In genomic region chr3:152786977-152787681, GRCh38 we compare ENCODE assay signal across 18 cellular contexts. TPM values are rescaled to one million over a fixed set of nuclear protein-coding genes. Genes with fewer than 3 reads are reported as not detected.
DNase-seq lines count a peak whose midpoint lies in the region; ATAC-seq, FAIRE-seq and TF ChIP-seq lines count a peak whose summit lies in the region.
"Had no signal": no experiment of that assay in that cellular context is flagged by ENCODE, and none has a peak within 500 bp of the region (broad histone marks: within the 10 kb centered on the region; RNA-seq: fewer than 3 reads in every experiment).

No MANE protein-coding gene starts in this region.

- in situ Hi-C loops in K562 (cut with MboI) = no loop called here

- H3K27ac ChIP-seq in K562 (ENCODE audit: extremely low read depth, low read depth, low read length) = no peak overlapping the region
- H3K27ac ChIP-seq in mesendoderm (ENCODE audit: low read depth, low read length) = no peak overlapping the region
- H3K27ac ChIP-seq: GM23248, HL-60 had no signal

- H3K79me2 ChIP-seq in K562 (ENCODE audit: control insufficient read depth, insufficient read depth, low read length) = no peaks in the 10 kb centered on the region
- H3K79me2 ChIP-seq in mesendoderm (ENCODE audit: control insufficient read depth, insufficient read depth, low read length) = no peaks in the 10 kb centered on the region

- ATAC-seq in K562 (no peak), HG03175 (IDR thresholded peaks at IDR 0.05; ENCODE audit: unreplicated experiment) (no peak), HG03135 (IDR thresholded peaks at IDR 0.05; ENCODE audit: unreplicated experiment) (no peak)

- peak; percentile 35 to 55 for DNase-seq in Caco-2
- DNase-seq in NAMALWA (ENCODE audit: low spot score) = peak; percentile 17
- DNase-seq in K562 (ENCODE audit: extremely low read depth in 1 of 4, low spot score in 3 of 4) = peak in 1 of 4 experiments; percentile 34
- peak; percentile 45 for DNase-seq in mesendoderm
- no peak for DNase-seq in nephron progenitor cell
- DNase-seq: C1 segment of cervical spinal cord; CD4-positive, alpha-beta T cell; DMS153; GF-D8; GM23248; Karpas-422 had no signal

- H3K4me1 ChIP-seq in Caco-2 (peaks cover 29% of the 10 kb centered on the region), K562 (replicated peaks in 1 of 2; ENCODE audit: control insufficient read depth in 2 of 2, insufficient read depth in 2 of 2, low read length in 2 of 2) (0 out of 5 replicates have a peak, but pooled peaks cover 0 to 2% of the 10 kb centered on the region in 2 experiments), mesendoderm (ENCODE audit: control insufficient read depth, low read depth, low read length) (no peaks in the 10 kb centered on the region)

- H3K36me3 Mint-ChIP-seq in Caco-2 (ENCODE audit: insufficient read depth, unreplicated experiment) = no peaks in the 10 kb centered on the region
- H3K36me3 Mint-ChIP-seq in nephron progenitor cell (ENCODE audit: low read depth) = no peaks in the 10 kb centered on the region

- H3K56ac ChIP-seq in mesendoderm (ENCODE audit: low read length) = no peak overlapping the region

- H2BK120ac ChIP-seq in mesendoderm (ENCODE audit: low read depth, low read length) = no peak overlapping the region

- no peak overlapping the region for H2AFZ ChIP-seq in K562 (ENCODE audit: low read depth, low read length)
- H2AFZ ChIP-seq: GM23248 had no signal

- TF ChIP-seq RAD21 in K562 (CRISPR knock-in tag; conservative IDR thresholded peaks at IDR 0.05 in 1 of 2, IDR thresholded peaks at IDR 0.05 in 1 of 2) = no peak

- peak overlapping the region; percentile 64 for H3K27ac Mint-ChIP-seq in Caco-2 (ENCODE audit: unreplicated experiment)
- H3K27ac Mint-ChIP-seq in nephron progenitor cell = no peak overlapping the region
- H3K27ac Mint-ChIP-seq: B cell; CD4-positive, alpha-beta T cell had no signal

- TF ChIP-seq CTCF in Caco-2 (IDR thresholded peaks at IDR 0.05; ENCODE audit: insufficient read depth in 1 of 2, low read depth in 1 of 2, low read length in 1 of 2, severe bottlenecking in 1 of 2, unreplicated experiment in 1 of 2) (no peak), K562 (IDR thresholded peaks at IDR 0.05 in 2 of 3, conservative IDR thresholded peaks at IDR 0.05 in 1 of 3; ENCODE audit: insufficient read depth in 2 of 3, low read depth in 1 of 3, low read length in 3 of 3) (no peak), nephron progenitor cell (IDR thresholded peaks at IDR 0.05) (no peak)

- H4K20me1 ChIP-seq in K562 (replicated peaks; ENCODE audit: control insufficient read depth, insufficient read depth, low read length) = no peaks in the 10 kb centered on the region

- no peak for TF ChIP-seq EP300 in K562 (IDR thresholded peaks at IDR 0.05; ENCODE audit: low read length)

- no peak for TF ChIP-seq POLR2A in K562 (conservative IDR thresholded peaks at IDR 0.05)

- H3K4me3 ChIP-seq in Caco-2 (ENCODE audit: low read depth, low read length) (no peak overlapping the region), K562 (no peak overlapping the region), mesendoderm (ENCODE audit: low read length) (no peak overlapping the region)
- H3K4me3 ChIP-seq: GM23248 had no signal

- no peaks in the 10 kb centered on the region for H3K36me3 ChIP-seq in Caco-2 (ENCODE audit: control insufficient read depth, insufficient read depth, low read length)
- no peaks in the 10 kb centered on the region for H3K36me3 ChIP-seq in K562 (ENCODE audit: control insufficient read depth, insufficient read depth, low read length)
- H3K36me3 ChIP-seq in mesendoderm (ENCODE audit: control insufficient read depth, insufficient read depth, low read length) = no peaks in the 10 kb centered on the region

- H3K18ac ChIP-seq in mesendoderm (ENCODE audit: low read length) = no peak overlapping the region

- peaks cover 11% of the 10 kb centered on the region for H3K4me1 Mint-ChIP-seq in Caco-2 (ENCODE audit: low read depth, unreplicated experiment)
- H3K4me1 Mint-ChIP-seq in nephron progenitor cell = no peaks in the 10 kb centered on the region
- H3K4me1 Mint-ChIP-seq: B cell had no signal

- H4K5ac ChIP-seq in mesendoderm (ENCODE audit: low read length) = no peak overlapping the region

- no peak overlapping the region for H2BK5ac ChIP-seq in mesendoderm (ENCODE audit: low read length)

- BruUV-seq in Caco-2 (replicated peaks; lab: Mats Ljungman, UMichigan) (no TSS peak), K562 (replicated peaks; lab: Mats Ljungman, UMichigan) (no TSS peak)

- POLR2A ChIA-PET in Caco-2 (lab: Charles Lee) = no interaction called here
- POLR2A ChIA-PET in K562 (lab: Yijun Ruan, JAX) = no interaction called here

- H3K9me3 ChIP-seq in Caco-2 (no peaks in the 10 kb centered on the region), K562 (replicated peaks; ENCODE audit: control insufficient read depth, insufficient read depth, low read depth, low read length) (peaks cover 7% of the 10 kb centered on the region; the same call in 1 of the 2 replicates)

- no peaks in the 10 kb centered on the region for H3K9me3 Mint-ChIP-seq in Caco-2 (ENCODE audit: unreplicated experiment)
- peaks cover 22% of the 10 kb centered on the region for H3K9me3 Mint-ChIP-seq in nephron progenitor cell

- intact Hi-C loops in Caco-2 (cut with micrococcal nuclease; ENCODE audit: unreplicated experiment) = loop anchor here (1.0 kb wide), 1 partner anchor 25 kb away; no protein-coding TSS in a partner anchor
- intact Hi-C loops in K562 (cut with micrococcal nuclease) = no loop called here

- H4K8ac ChIP-seq in mesendoderm (ENCODE audit: low read depth, low read length) = no peak overlapping the region

- H2BK15ac ChIP-seq in mesendoderm (replicated peaks; ENCODE audit: low read depth) = no peak overlapping the region

- 20% methylated on average over 4 of the region's 4 CpGs for WGBS in K562 (ENCODE audit: insufficient coverage, low coverage, missing lambda C conversion rate)
- no CpG with 5 or more reads among the region's 4 CpGs for WGBS in mesendoderm (ENCODE audit: extremely low coverage, insufficient coverage, low lambda C conversion rate)

- H3K27me3 ChIP-seq in Caco-2 (replicated peaks; ENCODE audit: control insufficient read depth, insufficient read depth, low read length) (no peaks in the 10 kb centered on the region), K562 (ENCODE audit: control insufficient read depth in 2 of 2, insufficient read depth in 2 of 2, low read length in 2 of 2) (no peaks in the 10 kb centered on the region), mesendoderm (ENCODE audit: insufficient read depth, low read length, poor library complexity) (no peaks in the 10 kb centered on the region)

- H3K27me3 Mint-ChIP-seq in Caco-2 (ENCODE audit: insufficient read depth, unreplicated experiment) = no peaks in the 10 kb centered on the region
- no peaks in the 10 kb centered on the region for H3K27me3 Mint-ChIP-seq in nephron progenitor cell (ENCODE audit: low read depth, poor library complexity)
- H3K27me3 Mint-ChIP-seq: B cell; CD4-positive, alpha-beta T cell had no signal

- FAIRE-seq in K562 (lab: Jason Lieb, UNC) = no peak
- FAIRE-seq: D721Med, GM19239, H54 had no signal

- H3K9me1 ChIP-seq in K562 (ENCODE audit: control insufficient read depth, insufficient read depth, low read length) = no peaks in the 10 kb centered on the region

- H3K79me1 ChIP-seq in mesendoderm (ENCODE audit: low read length) = no peaks in the 10 kb centered on the region

- CTCF ChIA-PET in Caco-2 (lab: Charles Lee) = no interaction called here
- CTCF ChIA-PET in K562 (lab: Yijun Ruan, JAX; ENCODE audit: low intra/inter-chr PET ratio) = no interaction called here

- no peak overlapping the region for H3K4ac ChIP-seq in mesendoderm (ENCODE audit: low read depth, low read length)

- H3K4me3 Mint-ChIP-seq in Caco-2 (ENCODE audit: unreplicated experiment) (no peak overlapping the region), nephron progenitor cell (no peak overlapping the region)
- H3K4me3 Mint-ChIP-seq: B cell; CD4-positive, alpha-beta T cell had no signal

- no peak overlapping the region for H3K23ac ChIP-seq in mesendoderm (ENCODE audit: low read length)

- no peak overlapping the region for H2AK5ac ChIP-seq in mesendoderm (ENCODE audit: low read length)

- H3K9ac ChIP-seq in K562 (ENCODE audit: insufficient read depth in 1 of 2, low read depth in 2 of 2, low read length in 2 of 2) = no peak overlapping the region
- H3K9ac ChIP-seq in mesendoderm (ENCODE audit: low read length) = no peak overlapping the region
- H3K9ac ChIP-seq: GM23248 had no signal

- H3K4me2 ChIP-seq in K562 (ENCODE audit: insufficient read depth, low read length) (no peak overlapping the region), mesendoderm (ENCODE audit: low read length) (no peak overlapping the region)

TF ChIP-seq in K562, 482 proteins besides CTCF, POLR2A, EP300 and RAD21 (continues in another document):
- TF ChIP-seq CBX3 (IDR thresholded peaks at IDR 0.05; ENCODE audit: borderline replicate concordance in 1 of 2, low read length in 2 of 2) (peak in 1 of 2 experiments; percentile 92; a peak in 2 of 3 replicates), IFI16 (CRISPR knock-in tag; IDR thresholded peaks at IDR 0.05) (no peak), RBM25 (IDR thresholded peaks at IDR 0.05; ENCODE audit: low read depth, low read length, severe bottlenecking) (no peak), PHTF2 (CRISPR knock-in tag; IDR thresholded peaks at IDR 0.05) (no peak), CBFA2T3 (IDR thresholded peaks at IDR 0.05) (peak; percentile 72)

RNA-seq across cellular contexts. Expression of gene P2RY1, which starts 47.8 kb away (rescaled TPM):
- total RNA-seq in Caco-2 (2022) (6.0 and 8.5 TPM in 2 replicates), K562 (2014; rRNA removed) (21.4 and 21.9 TPM in 2 replicates), K562 (2014; rRNA removed; fragmentation: Illumina TruSeq; extraction: Trizol) (27.9 and 30.3 TPM in 2 replicates), K562 (2015; rRNA removed; fragmentation: Illumina TruSeq; extraction: Trizol) (17.5 and 18.1 TPM in 2 replicates), K562 (2021) (23.1 and 24.3 TPM in 2 replicates)
- total RNA-seq in K562 (2011; cell fraction: chromatin; rRNA removed; ENCODE audit: low replicate concordance) = 18.7 and 47.0 TPM in 2 replicates
- total RNA-seq in K562 (2011; cell fraction: nucleolus; rRNA removed) = 20.0 and 27.2 TPM in 2 replicates
- total RNA-seq in K562 (2011; cell fraction: nucleoplasm; rRNA removed) = 30.1 and 34.5 TPM in 2 replicates
- polyA plus RNA-seq in K562 (2011; rRNA removed) (17.0 and 20.4 TPM in 2 replicates), K562 (2014; fragmentation: Illumina TruSeq; extraction: Trizol) (18.0 and 18.6 TPM in 2 replicates), K562 (2014; fragmentation: Nextera tagmentation; extraction: Ambion mirVana) (1 to 10 TPM; 6.0 TPM), K562 (2014; rRNA removed) (17.8 and 18.4 TPM in 2 replicates)
- polyA plus RNA-seq in K562 (2011; cell fraction: cytosol; rRNA removed) = 9.4 and 13.7 TPM in 2 replicates
- polyA plus RNA-seq in K562 (2011; cell fraction: nucleus; rRNA removed) = 16.9 and 21.5 TPM in 2 replicates
- 10.0 and 11.2 TPM in 2 replicates for polyA plus RNA-seq in K562 (2012)
- polyA minus RNA-seq in K562 (2011; rRNA and poly(A)+ RNA removed) = 29.4 and 36.2 TPM in 2 replicates
- 18.5 and 21.0 TPM in 2 replicates for polyA minus RNA-seq in K562 (2011; cell fraction: cytosol; rRNA and poly(A)+ RNA removed)
- 22.1 and 35.8 TPM in 2 replicates for polyA minus RNA-seq in K562 (2011; cell fraction: nucleus; rRNA and poly(A)+ RNA removed)
- polyA plus RNA-seq in mesendoderm (2013, experiment 1 of 2) = 12.5 TPM
- polyA plus RNA-seq in mesendoderm (2013, experiment 2 of 2) = 12.2 TPM
